In the genomic region with DNA sequence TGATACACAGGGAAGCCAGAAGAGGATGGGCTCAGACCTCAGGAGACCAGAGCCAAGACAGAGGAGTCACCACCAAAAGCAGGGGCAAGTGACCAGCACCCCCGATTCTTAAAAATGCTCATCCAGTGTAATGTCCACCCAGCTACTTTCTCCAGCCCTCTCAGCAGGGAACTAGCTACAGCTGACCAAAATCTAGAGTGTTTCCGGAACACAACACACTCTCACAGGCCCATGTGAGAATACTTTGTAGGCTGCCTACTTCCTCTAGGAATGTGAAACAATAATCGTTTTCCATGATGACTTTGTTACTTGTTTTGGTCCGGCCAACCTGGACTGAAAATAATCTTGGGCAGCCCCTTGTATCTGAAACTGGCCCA, we compare ENCODE assay signal across 8 cellular contexts. TPM values are rescaled to one million over a fixed set of nuclear protein-coding genes. Genes with fewer than 3 reads are reported as not detected.
A peak's percentile ranks its signal among the peaks of the same experiment; 100 is the strongest.
DNase-seq lines count a peak whose midpoint lies in the region; ATAC-seq and TF ChIP-seq lines count a peak whose summit lies in the region.

No MANE protein-coding gene starts in this region.

- no peaks in the 10 kb centered on the region for H3K27me3 ChIP-seq in fibroblast of lung (ENCODE audit: control insufficient read depth, insufficient read depth, low read length)

- peak overlapping the region; percentile 88 for H3K27ac Mint-ChIP-seq in stimulated activated memory B cell treated with anti-CD40 and anti-IgM and Interleukin-4, amounts not matched to agents 10 μg/mL and 1 μg/mL and 100 μg/mL, for 72 hours

- DNase-seq in fibroblast of lung (ENCODE audit: low read depth in 2 of 2) (peak in 1 of 2 donors; percentile 51), GOT3 (lab: John Stamatoyannopoulos, UW) (no peak)
- DNase-seq in stimulated activated CD4-positive, alpha-beta T cell treated with anti-CD3 and anti-CD28 coated beads, Interleukin-15, amount 100 ng/mL, for 24 hours, result no peak
- DNase-seq in stimulated activated CD4-positive, alpha-beta T cell treated with anti-CD3 and anti-CD28 coated beads, Interleukin-12 subunit alpha, Interleukin-12 subunit beta, amount 100 ng/mL, for 4 hours, result no peak
- DNase-seq in activated naive CD4-positive, alpha-beta T cell (lab: John Stamatoyannopoulos, UW), result no peak

- no peak for TF ChIP-seq CTCF in fibroblast of lung (conservative IDR thresholded peaks at IDR 0.05 in 1 of 2, IDR thresholded peaks at IDR 0.05 in 1 of 2; ENCODE audit: low read depth in 1 of 2, low read length in 2 of 2)

- H3K9me3 Mint-ChIP-seq in stimulated activated memory B cell treated with anti-CD40 and anti-IgM and Interleukin-4, amounts not matched to agents 10 μg/mL and 1 μg/mL and 100 μg/mL, for 72 hours, result no peaks in the 10 kb centered on the region

- H3K36me3 Mint-ChIP-seq in stimulated activated memory B cell treated with anti-CD40 and anti-IgM and Interleukin-4, amounts not matched to agents 10 μg/mL and 1 μg/mL and 100 μg/mL, for 72 hours, result peaks cover 31% of the 10 kb centered on the region

- H3K4me2 ChIP-seq in fibroblast of lung (ENCODE audit: extremely low read depth, insufficient read depth, low read length), result no peak overlapping the region

- H2AFZ ChIP-seq in fibroblast of lung (ENCODE audit: low read length), result no peak overlapping the region

- peaks cover 38% of the 10 kb centered on the region for H3K4me1 ChIP-seq in fibroblast of lung (ENCODE audit: control insufficient read depth, extremely low read depth, insufficient read depth, low read length)

- H3K79me2 ChIP-seq in fibroblast of lung (ENCODE audit: control insufficient read depth, insufficient read depth, low read length), result peaks cover 76% of the 10 kb centered on the region

- H3K9ac ChIP-seq in fibroblast of lung (ENCODE audit: insufficient read depth, low read length), result no peak overlapping the region

- peak overlapping the region; percentile 68 for H3K4me3 Mint-ChIP-seq in stimulated activated memory B cell treated with anti-CD40 and anti-IgM and Interleukin-4, amounts not matched to agents 10 μg/mL and 1 μg/mL and 100 μg/mL, for 72 hours

- no peak overlapping the region for H3K4me3 ChIP-seq in fibroblast of lung (replicated peaks in 1 of 4; ENCODE audit: control extremely low read depth in 1 of 4, insufficient read depth in 1 of 4, low read depth in 3 of 4, low read length in 4 of 4)

- H3K9me3 ChIP-seq in fibroblast of lung (ENCODE audit: control insufficient read depth, insufficient read depth, low read depth, low read length), result no peaks in the 10 kb centered on the region

- H3K36me3 ChIP-seq in fibroblast of lung (ENCODE audit: control insufficient read depth, insufficient read depth, low read length), result peaks cover 11% of the 10 kb centered on the region

- H4K20me1 ChIP-seq in fibroblast of lung (ENCODE audit: control insufficient read depth, extremely low read depth, insufficient read depth, low read length), result peaks cover 3% of the 10 kb centered on the region

- H3K4me1 Mint-ChIP-seq in stimulated activated memory B cell treated with anti-CD40 and anti-IgM and Interleukin-4, amounts not matched to agents 10 μg/mL and 1 μg/mL and 100 μg/mL, for 72 hours, result peaks cover 87% of the 10 kb centered on the region

- peak overlapping the region; percentile 40 for H3K27ac ChIP-seq in fibroblast of lung (ENCODE audit: insufficient read depth, low read length)

- ATAC-seq in GM19467 (IDR thresholded peaks at IDR 0.05; ENCODE audit: unreplicated experiment), result peak; percentile 20
- ATAC-seq in HG03457 (IDR thresholded peaks at IDR 0.05; ENCODE audit: unreplicated experiment), result peak; percentile 17
- peak; percentile 54 for ATAC-seq in stimulated activated memory B cell treated with anti-CD40 and anti-IgM and Interleukin-4, amounts not matched to agents 10 μg/mL and 1 μg/mL and 100 μg/mL, for 72 hours

- no peaks in the 10 kb centered on the region for H3K27me3 Mint-ChIP-seq in stimulated activated memory B cell treated with anti-CD40 and anti-IgM and Interleukin-4, amounts not matched to agents 10 μg/mL and 1 μg/mL and 100 μg/mL, for 72 hours

RNA-seq across cellular contexts. Expression of a gene that starts 14.5 kb away (rescaled TPM):
- 1,180 and 1,808 TPM in 2 replicates for total RNA-seq in fibroblast of lung
- polyA plus RNA-seq in fibroblast of lung, result 967 and 1,566 TPM in 2 replicates
- 630 and 1,072 TPM in 2 replicates for polyA plus RNA-seq in fibroblast of lung (2012)
- 530 and 547 TPM in 2 replicates for polyA minus RNA-seq in fibroblast of lung (ENCODE audit: low replicate concordance)
